Comparison of ENCODE assay signal across 23 cellular contexts in genomic region chrX:9765737-9766098, GRCh38. TPM values are rescaled to one million over a fixed set of nuclear protein-coding genes. Genes with fewer than 3 reads are reported as not detected.
DNase-seq lines count a peak whose midpoint lies in the region; ATAC-seq, FAIRE-seq and TF ChIP-seq lines count a peak whose summit lies in the region.
"Had no signal": no experiment of that assay in that cellular context is flagged by ENCODE, and none has a peak within 500 bp of the region (broad histone marks: within the 10 kb centered on the region; RNA-seq: fewer than 3 reads in every experiment).

GPR143 (minus strand) TSS chrX:9765847; CDS start chrX:9765817, 30 bp downstream.

- no peak for DNase-seq in choroid plexus epithelial cell (ENCODE audit: low read depth)
- DNase-seq in omental fat pad (ENCODE audit: low spot score), result no peak
- no peak for DNase-seq in EL
- DNase-seq in NCI-H2196 (lab: John Stamatoyannopoulos, UW; ENCODE audit: unreplicated experiment), result no peak
- no peak for DNase-seq in globus pallidus (ENCODE audit: low spot score)
- DNase-seq in HepG2 (ENCODE audit: low spot score), result no peak
- DNase-seq: activated CD4-positive, alpha-beta T cell treated with anti-CD3 and anti-CD28 coated beads, Interleukin-2, amount 50 U/mL, for 4 hours; activated T-cell treated with anti-CD3 and anti-CD28 coated beads, Interleukin-2, amount 50 U/mL, for 4 hours; DND-41; effector CD8-positive, alpha-beta T cell; foreskin fibroblast; KBM-7; NCI-H1048; NCI-H2107; NCI-H748 treated with DMSO at 0.1 percent for 48 hours; spleen; transverse colon had no signal

- TF ChIP-seq RAD21 in HepG2 (CRISPR knock-in tag; IDR thresholded peaks at IDR 0.05), result no peak

- in situ Hi-C loops in HepG2 (cut with HindIII; ENCODE audit: extremely low pct_ligation_motif_present, low pct_unique_long_range_greater_than_20kb), result no loop called here

- intact Hi-C loops in HepG2 (cut with micrococcal nuclease; ENCODE audit: unreplicated experiment), result no loop called here

- H3K4me2 ChIP-seq in BLaER1 (peak within 1 kb of the TSS; percentile 49), HepG2 (ENCODE audit: low read depth, low read length) (no peak within 1 kb of the TSS)

- H3K9ac ChIP-seq in BLaER1 (no peak within 1 kb of the TSS), iPS-15b (ENCODE audit: low read depth, low read length) (peak within 1 kb of the TSS; percentile 37), HepG2 (ENCODE audit: insufficient read depth, low read depth, low read length) (no peak within 1 kb of the TSS)

- TF ChIP-seq EP300 in HepG2 (IDR thresholded peaks at IDR 0.05; ENCODE audit: low read depth in 2 of 2, low read length in 2 of 2) (no peak), HepG2 (CRISPR knock-in tag; IDR thresholded peaks at IDR 0.05; ENCODE audit: borderline replicate concordance) (no peak)

- peak; percentile 46 for ATAC-seq in omental fat pad (ENCODE audit: low FRiP score)
- ATAC-seq in HepG2, result no peak
- ATAC-seq: activated T-cell treated with anti-CD3 and anti-CD28 coated beads, Interleukin-2, amount 50 U/mL, for 4 hours; stimulated activated effector memory CD8-positive, alpha-beta T cell treated with anti-CD3 and anti-CD28 coated beads, Interleukin-12 subunit alpha, Interleukin-12 subunit beta, amount 100 ng/mL, for 72 hours had no signal

- H2AFZ ChIP-seq in HepG2 (ENCODE audit: low read length), result no peak within 1 kb of the TSS

- H3K4me3 ChIP-seq in BLaER1 (no peak within 1 kb of the TSS), choroid plexus epithelial cell (ENCODE audit: low read depth, low read length) (peak within 1 kb of the TSS; percentile 22), iPS-15b (ENCODE audit: low read depth, low read length) (peak within 1 kb of the TSS; percentile 54), HepG2 (replicated peaks in 1 of 3; ENCODE audit: insufficient read depth in 1 of 3, low read depth in 2 of 3, low read length in 3 of 3) (no peak within 1 kb of the TSS)
- H3K4me3 ChIP-seq: cardiac muscle cell, spleen, transverse colon had no signal

- WGBS in HepG2 (ENCODE audit: low lambda C conversion rate), result 83% methylated on average over 7 of the region's 26 CpGs

- H3K9me3 ChIP-seq in BLaER1 (peaks cover 11% of the 10 kb centered on the region), iPS-15b (ENCODE audit: control insufficient read depth, insufficient read depth, low read length) (peaks cover 3% of the 10 kb centered on the region), HepG2 (ENCODE audit: low read length) (no peaks in the 10 kb centered on the region)
- H3K9me3 ChIP-seq: spleen, transverse colon had no signal

- no peaks in the 10 kb centered on the region for H3K79me2 ChIP-seq in HepG2 (ENCODE audit: insufficient read depth, low read length)

- no peak for FAIRE-seq in HepG2 (lab: Jason Lieb, UNC)
- FAIRE-seq: kidney had no signal

- TF ChIP-seq CTCF in choroid plexus epithelial cell (conservative IDR thresholded peaks at IDR 0.05; ENCODE audit: low read depth, low read length) (no peak), omental fat pad (IDR thresholded peaks at IDR 0.05) (no peak), HepG2 (CRISPR knock-in tag; IDR thresholded peaks at IDR 0.05) (no peak)

- no TSS peak for BruUV-seq in HepG2 (replicated peaks; lab: Mats Ljungman, UMichigan)

- peaks cover 21% of the 10 kb centered on the region for H4K20me1 ChIP-seq in BLaER1
- no peaks in the 10 kb centered on the region for H4K20me1 ChIP-seq in HepG2 (ENCODE audit: insufficient read depth, low read length)

- H3K36me3 ChIP-seq in BLaER1 (no peaks in the 10 kb centered on the region), iPS-15b (ENCODE audit: control insufficient read depth, insufficient read depth, low read length) (no peaks in the 10 kb centered on the region), HepG2 (replicated peaks in 1 of 2; ENCODE audit: control insufficient read depth in 1 of 2, insufficient read depth in 2 of 2, low read length in 2 of 2) (no peaks in the 10 kb centered on the region)
- H3K36me3 ChIP-seq: cardiac muscle cell, spleen, transverse colon had no signal

- H3K27ac ChIP-seq in BLaER1 (no peak within 1 kb of the TSS), HepG2 (ENCODE audit: extremely low read length, insufficient read depth, low read length) (no peak within 1 kb of the TSS)
- H3K27ac ChIP-seq: C4-2B, cardiac muscle cell, spleen, transverse colon had no signal

- TF ChIP-seq POLR2A in HepG2 (IDR thresholded peaks at IDR 0.05; ENCODE audit: insufficient read depth in 1 of 2, low read depth in 2 of 2, low read length in 2 of 2), result no peak

- H3K27me3 ChIP-seq in BLaER1 (no peaks in the 10 kb centered on the region), iPS-15b (ENCODE audit: control insufficient read depth, insufficient read depth, low read length) (no peaks in the 10 kb centered on the region), HepG2 (ENCODE audit: control insufficient read depth in 1 of 2, insufficient read depth in 2 of 2, low read length in 2 of 2) (no peaks in the 10 kb centered on the region)

- POLR2A ChIA-PET in HepG2 (lab: Yijun Ruan, JAX), result no interaction called here

- peaks cover 47% of the 10 kb centered on the region for H3K4me1 ChIP-seq in BLaER1
- H3K4me1 ChIP-seq in iPS-15b (ENCODE audit: control insufficient read depth, insufficient read depth, low read length), result peaks cover 3% of the 10 kb centered on the region
- peaks cover 16% of the 10 kb centered on the region for H3K4me1 ChIP-seq in HepG2 (ENCODE audit: insufficient read depth, low read length)
- H3K4me1 ChIP-seq: spleen, transverse colon had no signal

- CTCF ChIA-PET in HepG2 (lab: Yijun Ruan, JAX; ENCODE audit: low intra/inter-chr PET ratio, low total read pairs), result no interaction called here

TF ChIP-seq in HepG2, 621 proteins besides CTCF, POLR2A, EP300 and RAD21:
- TF ChIP-seq MTA3 (CRISPR knock-in tag; IDR thresholded peaks at IDR 0.05) (no peak), LCORL (IDR thresholded peaks at IDR 0.05) (no peak), LCORL (CRISPR knock-in tag; IDR thresholded peaks at IDR 0.05) (no peak), MYC (CRISPR knock-in tag; IDR thresholded peaks at IDR 0.05; ENCODE audit: borderline replicate concordance) (no peak), ZFP62 (CRISPR knock-in tag; IDR thresholded peaks at IDR 0.05) (no peak), ZNF570 (CRISPR knock-in tag; IDR thresholded peaks at IDR 0.05; ENCODE audit: borderline replicate concordance) (no peak), ZNF7 (CRISPR knock-in tag; IDR thresholded peaks at IDR 0.05) (no peak), SP140L (CRISPR knock-in tag; IDR thresholded peaks at IDR 0.05; ENCODE audit: borderline replicate concordance) (no peak)

RNA-seq across cellular contexts. Expression of gene GPR143, which starts in this region (rescaled TPM):
- total RNA-seq in omental fat pad (1 to 10 TPM in 3 of 4 donors, not detected in 1; 1.1 to 1.6 (median 1.2) TPM), HepG2 (2016; rRNA removed; fragmentation: Illumina TruSeq; extraction: Trizol) (0.60 and 0.89 TPM in 2 replicates)
- total RNA-seq in HepG2 (2016; cell fraction: cytosol; rRNA removed; fragmentation: Illumina TruSeq; extraction: Trizol; ENCODE audit: low read depth), result 0.30 and 0.44 TPM in 2 replicates
- 0.30 and 0.87 TPM in 2 replicates for total RNA-seq in HepG2 (2016; cell fraction: insoluble cytoplasmic fraction; rRNA removed; fragmentation: Illumina TruSeq; extraction: Trizol)
- 0.59 TPM in 2 replicates for total RNA-seq in HepG2 (2016; cell fraction: membrane; rRNA removed; fragmentation: Illumina TruSeq; extraction: Trizol)
- total RNA-seq in HepG2 (2016; cell fraction: nucleus; rRNA removed; fragmentation: Illumina TruSeq; extraction: Trizol), result 0.31 and 0.94 TPM in 2 replicates
- 0.30 and 0.57 TPM in 2 replicates for polyA plus RNA-seq in HepG2 (2011; rRNA removed)
- 0.62 and 1.1 TPM in 2 replicates for polyA plus RNA-seq in HepG2 (2011; cell fraction: cytosol; rRNA removed)
- 0.40 and 0.64 TPM in 2 replicates for polyA plus RNA-seq in HepG2 (2011; cell fraction: nucleus; rRNA removed)
- 1.3 TPM in 2 replicates for polyA plus RNA-seq in HepG2 (2012)
- 0.40 and 0.47 TPM in 2 replicates for polyA plus RNA-seq in HepG2 (2016; cell fraction: cytosol; fragmentation: Illumina TruSeq; extraction: Trizol; ENCODE audit: low read depth)
- polyA plus RNA-seq in HepG2 (2016; cell fraction: insoluble cytoplasmic fraction; fragmentation: Illumina TruSeq; extraction: Trizol; ENCODE audit: low read depth), result 0.40 and 0.85 TPM in 2 replicates
- polyA plus RNA-seq in HepG2 (2016; cell fraction: membrane; fragmentation: Illumina TruSeq; extraction: Trizol; ENCODE audit: low read depth), result 0.27 and 0.89 TPM in 2 replicates
- polyA plus RNA-seq in HepG2 (2016; cell fraction: nucleus; fragmentation: Illumina TruSeq; extraction: Trizol; ENCODE audit: insufficient read depth, low read depth), result 1.0 TPM in 2 replicates
- polyA minus RNA-seq in HepG2 (2011; rRNA and poly(A)+ RNA removed; ENCODE audit: low replicate concordance), result 0.09 and 4.3 TPM in 2 replicates
- not detected in 2 replicates for polyA minus RNA-seq in HepG2 (2011; cell fraction: cytosol; rRNA and poly(A)+ RNA removed)
- 0.87 TPM in 1 of 2 replicates, not detected in the other for polyA minus RNA-seq in HepG2 (2011; cell fraction: nucleus; rRNA and poly(A)+ RNA removed)
- total RNA-seq: activated T-cell treated with anti-CD3 and anti-CD28 coated beads, Interleukin-2, amount 50 U/mL, for 4 hours; spleen had no signal

Comparison
In these comparisons a context has a peak if more than half of its experiments do, and no peak if none do; other contexts are left out.
1. H3K4me3 ChIP-seq: peak in choroid plexus epithelial cell (single experiment) and iPS-15b (single experiment); none in BLaER1 (single experiment) and HepG2 (0 of 3).